Comparison of ENCODE assay signal across 15 cellular contexts in the genomic region with DNA sequence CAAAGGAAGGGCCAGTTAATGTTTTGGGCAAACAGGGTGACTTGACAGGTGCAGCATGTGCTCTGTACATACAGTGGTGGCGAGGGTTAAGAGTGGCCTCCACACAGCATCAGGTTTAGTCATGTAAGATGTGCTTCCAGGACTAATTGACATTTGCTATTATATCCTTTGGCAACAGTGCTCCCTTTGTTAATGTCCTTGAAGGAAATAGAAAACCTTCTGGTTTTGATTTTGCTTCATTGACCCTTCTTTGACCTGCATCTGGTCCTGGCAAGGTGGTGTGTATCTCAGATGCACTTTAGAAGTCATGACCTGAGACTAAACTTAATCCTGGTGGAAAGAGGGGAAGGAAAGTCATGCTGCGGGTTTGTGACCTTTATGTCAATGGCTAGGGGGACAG.
A peak's percentile ranks its signal among the peaks of the same experiment; 100 is the strongest.
DNase-seq lines count a peak whose midpoint lies in the region; ATAC-seq and TF ChIP-seq lines count a peak whose summit lies in the region.
"Had no signal": no experiment of that assay in that cellular context is flagged by ENCODE, and none has a peak within 500 bp of the region (broad histone marks: within the 10 kb centered on the region; RNA-seq: fewer than 3 reads in every experiment).

No MANE protein-coding gene starts in this region.

- no peak overlapping the region for H3K18ac ChIP-seq in IMR-90 (ENCODE audit: low read depth, low read length)

- H3K27me3 ChIP-seq in IMR-90 (ENCODE audit: control insufficient read depth, insufficient read depth, low read length) (no peaks in the 10 kb centered on the region), osteoblast (ENCODE audit: insufficient read depth, low read length) (no peaks in the 10 kb centered on the region), esophagus squamous epithelium (no peaks in the 10 kb centered on the region)
- H3K27me3 ChIP-seq: adrenal gland had no signal

- H3K56ac ChIP-seq in IMR-90 (ENCODE audit: extremely low read depth, insufficient read depth, low read length): no peak overlapping the region

- DNase-seq in COR-L47 (lab: John Stamatoyannopoulos, UW): peak; percentile 98
- no peak for DNase-seq in IMR-90
- DNase-seq in NCI-H748 treated with DMSO at 0.1 percent for 48 hours (lab: John Stamatoyannopoulos, UW): peak; percentile 99
- peak; percentile 30 for DNase-seq in dermis blood vessel endothelial cell
- no peak for DNase-seq in NOMO-1 (lab: John Stamatoyannopoulos, UW; ENCODE audit: unreplicated experiment in 2 of 2)
- no peak for DNase-seq in germinal center (ENCODE audit: low spot score)
- no peak for DNase-seq in osteoblast (ENCODE audit: insufficient read length, low spot score, missing footprints)
- no peak for DNase-seq in esophagus squamous epithelium (lab: John Stamatoyannopoulos, UW)
- DNase-seq: activated CD8-positive, alpha-beta T cell treated with anti-CD3 and anti-CD28 coated beads, Interleukin-2, amount 10 ng/mL, durations not matched to agents 7 days and 5 days; EL; islet precursor cell; stimulated activated naive CD8-positive, alpha-beta T cell treated with anti-CD3 and anti-CD28 coated beads, Interleukin-15, Interleukin-2, amounts not matched to agents 100 U/mL and 50 U/mL, for 24 hours had no signal

- no peak for ATAC-seq in IMR-90 (ENCODE audit: low read depth)
- ATAC-seq: activated CD8-positive, alpha-beta T cell treated with anti-CD3 and anti-CD28 coated beads, Interleukin-2, amount 10 ng/mL, durations not matched to agents 7 days and 5 days; activated T-helper 17 cell treated with anti-CD3 and anti-CD28 coated beads, Interleukin-2, amount 50 U/mL, for 72 hours; stimulated activated naive CD8-positive, alpha-beta T cell treated with anti-CD3 and anti-CD28 coated beads, Interleukin-15, Interleukin-2, amounts not matched to agents 100 U/mL and 50 U/mL, for 24 hours had no signal

- peak overlapping the region; percentile 84 for H2AK5ac ChIP-seq in IMR-90 (ENCODE audit: low read depth, low read length)

- H3K79me2 ChIP-seq in osteoblast (ENCODE audit: insufficient read depth, low read length): no peaks in the 10 kb centered on the region

- H2AK9ac ChIP-seq in IMR-90 (replicated peaks; ENCODE audit: low read depth, low read length, poor library complexity): no peak overlapping the region

- TF ChIP-seq POLR2A in IMR-90 (IDR thresholded peaks at IDR 0.05; ENCODE audit: low read depth, low read length) (no peak), esophagus squamous epithelium (IDR thresholded peaks at IDR 0.05) (no peak)

- in situ Hi-C loops in IMR-90 (cut with MboI; ENCODE audit: low sequenced_read_pairs): no loop called here

- H4K5ac ChIP-seq in IMR-90 (ENCODE audit: low read depth, low read length): no peak overlapping the region

- H2BK20ac ChIP-seq in IMR-90 (ENCODE audit: low read depth, low read length): peak overlapping the region; percentile 9; the same call in 1 of the 2 replicates

- TF ChIP-seq RAD21 in IMR-90 (IDR thresholded peaks at IDR 0.05; ENCODE audit: low read length): no peak

- WGBS in IMR-90 (ENCODE audit: extremely low coverage in 2 of 2, insufficient read length in 1 of 2), 2 experiments: no CpG with 5 or more reads among the region's 2 CpGs
- 59 to 75% methylated on average over 2 of the region's 2 CpGs for WGBS in esophagus squamous epithelium, 2 donors

- TF ChIP-seq CTCF in IMR-90 (conservative IDR thresholded peaks at IDR 0.05; ENCODE audit: low read depth, low read length) (no peak), osteoblast (IDR thresholded peaks at IDR 0.05; ENCODE audit: extremely low read depth, low read depth, low read length) (no peak), esophagus squamous epithelium (IDR thresholded peaks at IDR 0.05) (no peak)

- no TSS peak for BruUV-seq in IMR-90 (replicated peaks; lab: Mats Ljungman, UMichigan)

- no peak overlapping the region for H3K27ac ChIP-seq in IMR-90 (ENCODE audit: insufficient read depth, low read length)
- no peak overlapping the region for H3K27ac ChIP-seq in osteoblast (ENCODE audit: low read depth, low read length)
- no peak overlapping the region for H3K27ac ChIP-seq in esophagus squamous epithelium

- H3K4me3 ChIP-seq in IMR-90 (ENCODE audit: insufficient read depth, low read depth, low read length) (no peak overlapping the region), osteoblast (ENCODE audit: insufficient read depth, low read length) (no peak overlapping the region), esophagus squamous epithelium (no peak overlapping the region)
- H3K4me3 ChIP-seq: adrenal gland, smooth muscle cell had no signal

- H3K14ac ChIP-seq in IMR-90 (replicated peaks; ENCODE audit: low read depth, low read length): 0 out of 2 replicates have a peak overlapping the region, but pooled peaks have one; percentile 40

- H3K79me1 ChIP-seq in IMR-90 (ENCODE audit: low read depth in 1 of 2, low read length in 2 of 2): no peaks in the 10 kb centered on the region

- no peak overlapping the region for H4K8ac ChIP-seq in IMR-90 (ENCODE audit: low read depth in 2 of 2, low read length in 2 of 2)

- POLR2A ChIA-PET in IMR-90 (lab: Charles Lee; ENCODE audit: unreplicated experiment): no interaction called here

- H4K20me1 ChIP-seq in IMR-90 (ENCODE audit: insufficient read depth, low read length) (no peaks in the 10 kb centered on the region), osteoblast (ENCODE audit: insufficient read depth, low read length) (no peaks in the 10 kb centered on the region)

- peaks cover 6% of the 10 kb centered on the region for H3K4me1 ChIP-seq in IMR-90 (ENCODE audit: control insufficient read depth, insufficient read depth, low read length)
- peaks cover 24% of the 10 kb centered on the region for H3K4me1 ChIP-seq in osteoblast (ENCODE audit: insufficient read depth, low read length)
- peaks cover 0 to 18% (median 0%) of the 10 kb centered on the region in 3 donors for H3K4me1 ChIP-seq in esophagus squamous epithelium

- H2BK15ac ChIP-seq in IMR-90 (ENCODE audit: low read depth, low read length): peak overlapping the region; percentile 20; the same call in 1 of the 3 replicates

- no peak overlapping the region for H3K23ac ChIP-seq in IMR-90 (ENCODE audit: low read depth, low read length)

- H3K9me3 ChIP-seq in IMR-90 (ENCODE audit: control insufficient read depth, insufficient read depth, low read length) (no peaks in the 10 kb centered on the region), osteoblast (ENCODE audit: low read depth, low read length) (no peaks in the 10 kb centered on the region), esophagus squamous epithelium (no peaks in the 10 kb centered on the region)
- H3K9me3 ChIP-seq: adrenal gland had no signal

- CTCF ChIA-PET in IMR-90 (lab: Yijun Ruan, JAX): interaction anchor here (0.6 kb wide), 1 partner anchor 211 kb away, joined by 4 read pairs; no protein-coding TSS in a partner anchor

- intact Hi-C loops in IMR-90 (cut with micrococcal nuclease) (no loop called here), esophagus squamous epithelium (cut with DNase I) (no loop called here)

- no peak overlapping the region for H3K4ac ChIP-seq in IMR-90 (ENCODE audit: low read depth, low read length)

- no peak overlapping the region for H3K4me2 ChIP-seq in IMR-90 (ENCODE audit: low read depth, low read length)
- no peak overlapping the region for H3K4me2 ChIP-seq in osteoblast (ENCODE audit: insufficient read depth, low read length)
- H3K4me2 ChIP-seq: smooth muscle cell had no signal

- no peak overlapping the region for H3K9ac ChIP-seq in IMR-90 (ENCODE audit: low read depth, low read length)

- dilution Hi-C loops in IMR-90 (cut with HindIII; ENCODE audit: low sequenced_read_pairs, unreplicated experiment): no loop called here

- H3K36me3 ChIP-seq in IMR-90 (ENCODE audit: control insufficient read depth, insufficient read depth, low read length) (no peaks in the 10 kb centered on the region), osteoblast (ENCODE audit: insufficient read depth, low read length) (no peaks in the 10 kb centered on the region), esophagus squamous epithelium (no peaks in the 10 kb centered on the region)
- H3K36me3 ChIP-seq: adrenal gland had no signal

- no peak overlapping the region for H2BK5ac ChIP-seq in IMR-90 (ENCODE audit: low read depth, low read length, poor library complexity, severe bottlenecking)

- H2BK120ac ChIP-seq in IMR-90 (ENCODE audit: low read depth, low read length): peak overlapping the region; percentile 35; the same call in 1 of the 2 replicates

- H4K91ac ChIP-seq in IMR-90 (ENCODE audit: insufficient read depth, low read depth, low read length): no peak overlapping the region

- H3K9me1 ChIP-seq in IMR-90 (ENCODE audit: insufficient read depth, low read length): peaks cover 12% of the 10 kb centered on the region

- H2AFZ ChIP-seq in IMR-90 (replicated peaks; ENCODE audit: low read length, poor library complexity): no peak overlapping the region
- H2AFZ ChIP-seq in osteoblast (ENCODE audit: low read length): no peak overlapping the region

TF ChIP-seq in IMR-90, 13 proteins besides CTCF, POLR2A, EP300 and RAD21 (continues in another document):
- no peak for TF ChIP-seq MAFK (IDR thresholded peaks at IDR 0.05; ENCODE audit: low read depth, low read length)
- TF ChIP-seq FOS (IDR thresholded peaks at IDR 0.05; ENCODE audit: low read depth, low read length): no peak
- TF ChIP-seq BHLHE40 (IDR thresholded peaks at IDR 0.05; ENCODE audit: low read depth, low read length): no peak
- no peak for TF ChIP-seq MXI1 (IDR thresholded peaks at IDR 0.05; ENCODE audit: borderline replicate concordance, low read depth, low read length)
- no peak for TF ChIP-seq NFE2L2 (IDR thresholded peaks at IDR 0.05; ENCODE audit: low read depth, low read length)
- no peak for TF ChIP-seq SMC3 (IDR thresholded peaks at IDR 0.05; ENCODE audit: low read depth, low read length)
- no peak for TF ChIP-seq CEBPB (IDR thresholded peaks at IDR 0.05; ENCODE audit: low read depth, low read length)
- TF ChIP-seq, protein P1, sequence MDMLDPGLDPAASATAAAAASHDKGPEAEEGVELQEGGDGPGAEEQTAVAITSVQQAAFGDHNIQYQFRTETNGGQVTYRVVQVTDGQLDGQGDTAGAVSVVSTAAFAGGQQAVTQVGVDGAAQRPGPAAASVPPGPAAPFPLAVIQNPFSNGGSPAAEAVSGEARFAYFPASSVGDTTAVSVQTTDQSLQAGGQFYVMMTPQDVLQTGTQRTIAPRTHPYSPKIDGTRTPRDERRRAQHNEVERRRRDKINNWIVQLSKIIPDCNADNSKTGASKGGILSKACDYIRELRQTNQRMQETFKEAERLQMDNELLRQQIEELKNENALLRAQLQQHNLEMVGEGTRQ (IDR thresholded peaks at IDR 0.05; ENCODE audit: low read depth, low read length): no peak
- TF ChIP-seq RCOR1 (IDR thresholded peaks at IDR 0.05; ENCODE audit: insufficient replicate concordance, low read length): no peak
- no peak for TF ChIP-seq RFX5 (IDR thresholded peaks at IDR 0.05; ENCODE audit: low read depth, low read length)

Comparison
In these comparisons a context has a peak if more than half of its experiments do, and no peak if none do; other contexts are left out.
1. DNase-seq: peak in COR-L47 (single experiment), NCI-H748 treated with DMSO at 0.1 percent for 48 hours (single experiment) and dermis blood vessel endothelial cell (single experiment); none in IMR-90 (single experiment), NOMO-1 (0 of 2), germinal center (single experiment), osteoblast (single experiment) and esophagus squamous epithelium (single experiment).